In genomic region chr3:45644063-45644462, GRCh38 we compare ENCODE assay signal across 1 cellular context.
A peak's percentile ranks its signal among the peaks of the same experiment; 100 is the strongest.
TF ChIP-seq lines count a peak whose summit lies in the region.

No MANE protein-coding gene starts in this region.

TF ChIP-seq in K562, 482 proteins besides CTCF, POLR2A, EP300 and RAD21:
- TF ChIP-seq PRDM10 (IDR thresholded peaks at IDR 0.05; ENCODE audit: partially characterized antibody), result no peak
- TF ChIP-seq HMBOX1 (IDR thresholded peaks at IDR 0.05), result 0 out of 2 replicates have a peak, but pooled peaks have one; percentile 22
- TF ChIP-seq, protein P1, sequence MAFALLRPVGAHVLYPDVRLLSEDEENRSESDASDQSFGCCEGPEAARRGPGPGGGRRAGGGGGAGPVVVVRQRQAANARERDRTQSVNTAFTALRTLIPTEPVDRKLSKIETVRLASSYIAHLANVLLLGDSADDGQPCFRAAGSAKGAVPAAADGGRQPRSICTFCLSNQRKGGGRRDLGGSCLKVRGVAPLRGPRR (CRISPR knock-in tag; IDR thresholded peaks at IDR 0.05), result no peak
- no peak for TF ChIP-seq SPI1 (IDR thresholded peaks at IDR 0.05; ENCODE audit: borderline replicate concordance, low read depth, low read length)
